32 cellular contexts compared by ENCODE assay signal in the genomic region with DNA sequence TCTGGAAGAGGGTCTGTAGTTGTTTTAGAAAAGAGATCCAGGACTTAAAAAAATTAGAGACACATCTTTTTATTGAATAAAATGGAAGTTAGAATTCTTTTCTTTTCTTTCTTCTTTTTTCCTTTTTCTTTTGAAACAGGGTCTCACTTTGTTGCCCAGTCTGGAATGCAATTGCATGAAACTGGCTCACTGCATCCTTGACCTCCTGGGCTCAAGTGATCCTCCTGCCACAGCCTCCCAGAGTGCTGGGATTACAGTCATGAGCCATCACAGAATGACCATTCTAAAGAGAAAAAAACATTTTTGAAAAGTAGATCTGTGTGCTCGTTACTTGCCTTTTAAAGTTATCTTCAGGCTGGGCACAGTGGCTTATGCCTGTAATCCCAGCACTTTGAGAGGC. TPM values are rescaled to one million over a fixed set of nuclear protein-coding genes. Genes with fewer than 3 reads are reported as not detected.
"Had no signal": no experiment of that assay in that cellular context is flagged by ENCODE, and none has a peak within 500 bp of the region (broad histone marks: within the 10 kb centered on the region; RNA-seq: fewer than 3 reads in every experiment).

No MANE protein-coding gene starts in this region.

- H3K9me3 Mint-ChIP-seq: activated B cell treated with CpG ODN at 0.5 μM for 24 hours; activated CD4-positive, alpha-beta memory T cell treated with anti-CD3 and anti-CD28 coated beads for 36 hours; activated naive CD4-positive, alpha-beta T cell treated with anti-CD3 and anti-CD28 coated beads for 36 hours; activated T-helper 1 cell treated with anti-CD3 and anti-CD28 coated beads, Interleukin-12 subunit alpha, Interleukin-12 subunit beta, Interleukin-2, Interleukin-4 antibody, amounts not matched to agents 30 ng/mL and 10 ng/mL and 1 ng/mL, durations not matched to agents 14 hours and 24 hours and 36 hours; T-cell had no signal

- H3K27me3 ChIP-seq: adrenal gland, body of pancreas, breast epithelium, Peyer's patch, SJSA1 had no signal

- H3K36me3 ChIP-seq: adrenal gland, breast epithelium, Peyer's patch had no signal

- H3K9me3 ChIP-seq: adrenal gland, body of pancreas, breast epithelium, Peyer's patch, SK-N-SH had no signal

- H3K9ac ChIP-seq: SK-N-SH had no signal

- H3K4me3 Mint-ChIP-seq: activated B cell treated with CpG ODN at 0.5 μM for 24 hours; activated CD4-positive, alpha-beta memory T cell treated with anti-CD3 and anti-CD28 coated beads for 36 hours; activated naive CD4-positive, alpha-beta T cell treated with anti-CD3 and anti-CD28 coated beads for 36 hours had no signal

- H3K4me2 ChIP-seq: SK-N-SH had no signal

- H3K9me2 ChIP-seq: SK-N-SH had no signal

- H3K4me1 ChIP-seq: breast epithelium had no signal

- DNase-seq: activated B cell treated with CpG ODN at 0.5 μM for 24 hours; activated CD4-positive, alpha-beta memory T cell treated with anti-CD3 and anti-CD28 coated beads for 36 hours; activated CD4-positive, alpha-beta T cell treated with anti-CD3 and anti-CD28 coated beads for 4 hours; activated CD4-positive, alpha-beta T cell treated with anti-CD3 and anti-CD28 coated beads, Interleukin-2, amount 50 U/mL, for 1 hour; activated CD4-positive, CD25-positive, alpha-beta regulatory T cell treated with anti-CD3 and anti-CD28 coated beads, Interleukin-2, amount 50 U/mL, for 72 hours; activated CD8-positive, alpha-beta memory T cell treated with anti-CD3 and anti-CD28 coated beads, Interleukin-2, amount 50 U/mL, for 4 hours; activated gamma-delta T cell treated with Interleukin-2 at 50 U/mL for 16 hours; activated naive CD4-positive, alpha-beta T cell treated with anti-CD3 and anti-CD28 coated beads for 36 hours; activated T-cell treated with anti-CD3 and anti-CD28 coated beads for 4 hours; adrenal gland; body of pancreas; NCI-H1105 treated with DMSO at 0.1 percent for 48 hours; NCI-H1436; NCI-H1694; NCI-H1930; NCI-H345; NCI-H524 treated with DMSO at 0.1 percent for 48 hours; PC-3; Peyer's patch; RPMI8226; SHP77 treated with DMSO at 0.1 percent for 48 hours; SK-N-SH; T-cell; T-helper 2 cell; T-helper 9 cell had no signal

- H3K27me3 Mint-ChIP-seq: activated B cell treated with CpG ODN at 0.5 μM for 24 hours; activated CD4-positive, alpha-beta memory T cell treated with anti-CD3 and anti-CD28 coated beads for 36 hours; T-cell had no signal

- ATAC-seq: body of pancreas, PC-3, T-cell had no signal

- H3K4me3 ChIP-seq: adrenal gland, body of pancreas, breast epithelium, Peyer's patch, SJSA1 had no signal

- H3K27ac Mint-ChIP-seq: activated B cell treated with CpG ODN at 0.5 μM for 24 hours; activated CD4-positive, alpha-beta memory T cell treated with anti-CD3 and anti-CD28 coated beads for 36 hours; activated naive CD4-positive, alpha-beta T cell treated with anti-CD3 and anti-CD28 coated beads for 36 hours; activated T-helper 1 cell treated with anti-CD3 and anti-CD28 coated beads, Interleukin-12 subunit alpha, Interleukin-12 subunit beta, Interleukin-2, Interleukin-4 antibody, amounts not matched to agents 30 ng/mL and 10 ng/mL and 1 ng/mL, durations not matched to agents 14 hours and 24 hours and 36 hours had no signal

RNA-seq across cellular contexts. Expression of gene SCAANT1, which starts 45.0 kb away (rescaled TPM):
- total RNA-seq: activated B cell treated with CpG ODN at 0.5 μM for 24 hours; activated CD4-positive, alpha-beta memory T cell treated with anti-CD3 and anti-CD28 coated beads for 36 hours; activated naive CD4-positive, alpha-beta T cell treated with anti-CD3 and anti-CD28 coated beads for 36 hours; activated T-helper 1 cell treated with anti-CD3 and anti-CD28 coated beads, Interleukin-12 subunit alpha, Interleukin-12 subunit beta, Interleukin-2, Interleukin-4 antibody, amounts not matched to agents 30 ng/mL and 10 ng/mL and 1 ng/mL, durations not matched to agents 14 hours and 24 hours and 36 hours; adrenal gland; astrocyte; body of pancreas; breast epithelium; cardiac septum; MCF 10A; NCI-H460; PC-3; Peyer's patch; SJSA1 had no signal

RNA-seq across cellular contexts. Expression of gene C3orf49, which starts 48.1 kb away (rescaled TPM):
- total RNA-seq: activated B cell treated with CpG ODN at 0.5 μM for 24 hours; activated CD4-positive, alpha-beta memory T cell treated with anti-CD3 and anti-CD28 coated beads for 36 hours; activated naive CD4-positive, alpha-beta T cell treated with anti-CD3 and anti-CD28 coated beads for 36 hours; activated T-helper 1 cell treated with anti-CD3 and anti-CD28 coated beads, Interleukin-12 subunit alpha, Interleukin-12 subunit beta, Interleukin-2, Interleukin-4 antibody, amounts not matched to agents 30 ng/mL and 10 ng/mL and 1 ng/mL, durations not matched to agents 14 hours and 24 hours and 36 hours; adrenal gland; astrocyte; body of pancreas; breast epithelium; cardiac septum; MCF 10A; PC-3; Peyer's patch; SJSA1; T-cell had no signal
